In the genomic region with DNA sequence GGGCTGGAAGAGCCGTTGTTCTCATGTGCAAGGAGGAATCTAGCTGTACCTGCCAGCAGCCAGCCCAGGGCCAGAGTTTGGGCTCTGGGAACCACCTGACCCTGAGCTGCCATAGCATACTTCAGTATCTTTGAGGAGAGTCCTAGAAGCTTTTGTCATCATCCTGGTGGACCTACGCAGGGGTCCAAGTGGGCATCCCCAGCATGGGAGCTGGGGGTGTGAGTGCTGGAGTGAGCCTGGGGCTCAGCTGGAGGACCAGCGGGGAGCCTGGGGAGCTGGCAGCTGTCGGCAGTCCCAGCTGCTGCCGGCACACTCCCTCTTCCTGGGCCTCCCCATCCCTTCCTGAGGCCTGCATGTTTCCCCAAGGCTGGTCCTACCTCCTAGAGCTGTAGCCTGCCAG, we compare ENCODE assay signal across 20 cellular contexts. TPM values are rescaled to one million over a fixed set of nuclear protein-coding genes. Genes with fewer than 3 reads are reported as not detected.
DNase-seq lines count a peak whose midpoint lies in the region; ATAC-seq and TF ChIP-seq lines count a peak whose summit lies in the region.
"Had no signal": no experiment of that assay in that cellular context is flagged by ENCODE, and none has a peak within 500 bp of the region (broad histone marks: within the 10 kb centered on the region; RNA-seq: fewer than 3 reads in every experiment).

No MANE protein-coding gene starts in this region.

- no peak overlapping the region for H3K9ac ChIP-seq in neuronal stem cell (ENCODE audit: low read depth, low read length, poor library complexity)

- ATAC-seq in Right ventricle myocardium superior (ENCODE audit: poor library complexity) = peak; percentile 12
- ATAC-seq: HepG2 had no signal

- H3K79me1 ChIP-seq in neuronal stem cell (ENCODE audit: low read depth, low read length) = no peaks in the 10 kb centered on the region

- peak overlapping the region; percentile 8 for H3K23ac ChIP-seq in neuronal stem cell (ENCODE audit: low read depth, low read length, poor library complexity)

- peak overlapping the region; percentile 42 for H2BK5ac ChIP-seq in neuronal stem cell (ENCODE audit: low read length)

- H3K79me2 ChIP-seq in hepatocyte = no peaks in the 10 kb centered on the region

- peak overlapping the region; percentile 76 for H3K18ac ChIP-seq in neuronal stem cell (ENCODE audit: low read length)

- no peak overlapping the region for H3K4me2 ChIP-seq in neuronal stem cell (ENCODE audit: insufficient read depth, low read length, poor library complexity, severe bottlenecking)
- no peak overlapping the region for H3K4me2 ChIP-seq in hepatocyte

- H4K8ac ChIP-seq in neuronal stem cell (ENCODE audit: low read depth, low read length) = no peak overlapping the region

- H4K91ac ChIP-seq in neuronal stem cell (ENCODE audit: low read depth, low read length, poor library complexity) = peak overlapping the region; percentile 16

- peak overlapping the region; percentile 92 for H2AK5ac ChIP-seq in neuronal stem cell (ENCODE audit: low read depth, low read length)

- H2BK120ac ChIP-seq in neuronal stem cell (ENCODE audit: low read depth, low read length) = peak overlapping the region; percentile 5

- no peak for TF ChIP-seq CTCF in hepatocyte (IDR thresholded peaks at IDR 0.05; ENCODE audit: poor library complexity)

- H2BK12ac ChIP-seq in neuronal stem cell (ENCODE audit: low read length) = peak overlapping the region; percentile 43

- WGBS in neuronal stem cell (ENCODE audit: extremely low coverage in 2 of 2, insufficient read length in 2 of 2, insufficient replicate concordance in 1 of 2), 2 donors = no CpG with 5 or more reads among the region's 5 CpGs
- 83% methylated on average over 5 of the region's 5 CpGs for WGBS in hepatocyte (ENCODE audit: low lambda C conversion rate, missing lambda C conversion rate)

- H3K4ac ChIP-seq in neuronal stem cell (ENCODE audit: low read length) = no peak overlapping the region

- H3K27me3 ChIP-seq in MG63 = no peaks in the 10 kb centered on the region
- H3K27me3 ChIP-seq in neuronal stem cell (ENCODE audit: control insufficient read depth in 3 of 3, insufficient read depth in 3 of 3, low read depth in 1 of 3, low read length in 3 of 3) = no peaks in the 10 kb centered on the region
- H3K27me3 ChIP-seq in hepatocyte = no peaks in the 10 kb centered on the region

- peak overlapping the region; percentile 81 for H2BK15ac ChIP-seq in neuronal stem cell (ENCODE audit: low read length)

- intact Hi-C loops in Right ventricle myocardium superior (cut with DNase I) (no loop called here), cardiac septum (cut with DNase I) (no loop called here)

- no peaks in the 10 kb centered on the region for H3K9me2 ChIP-seq in hepatocyte (replicated peaks; ENCODE audit: insufficient read depth)

- no peaks in the 10 kb centered on the region for H4K20me1 ChIP-seq in hepatocyte (ENCODE audit: insufficient read depth, poor library complexity, severe bottlenecking)

- H3K36me3 ChIP-seq in MG63 = no peaks in the 10 kb centered on the region
- no peaks in the 10 kb centered on the region for H3K36me3 ChIP-seq in neuronal stem cell (replicated peaks in 1 of 2; ENCODE audit: control insufficient read depth in 2 of 2, insufficient read depth in 2 of 2, low read length in 2 of 2)
- H3K36me3 ChIP-seq in hepatocyte (replicated peaks; ENCODE audit: insufficient read depth, low read depth) = no peaks in the 10 kb centered on the region

- H3K9me3 ChIP-seq in MG63 = no peaks in the 10 kb centered on the region
- no peaks in the 10 kb centered on the region for H3K9me3 ChIP-seq in neuronal stem cell (replicated peaks in 1 of 2; ENCODE audit: control insufficient read depth in 2 of 2, insufficient read depth in 1 of 2, low read depth in 1 of 2, low read length in 2 of 2)
- no peaks in the 10 kb centered on the region for H3K9me3 ChIP-seq in hepatocyte (ENCODE audit: low read depth)

- no peak overlapping the region for H3K4me3 ChIP-seq in MG63
- no peak overlapping the region for H3K4me3 ChIP-seq in neuronal stem cell (ENCODE audit: low read length in 2 of 2)
- H3K4me3 ChIP-seq in hepatocyte = no peak overlapping the region

- H2AFZ ChIP-seq in neuronal stem cell (ENCODE audit: low read length) = no peak overlapping the region
- no peak overlapping the region for H2AFZ ChIP-seq in hepatocyte

- DNase-seq in Right ventricle myocardium superior = no peak
- no peak for DNase-seq in cardiac septum (ENCODE audit: low spot score)
- DNase-seq in MG63 = peak; percentile 33
- peak; percentile 82 for DNase-seq in NCI-H69 (lab: John Stamatoyannopoulos, UW)
- DNase-seq in neuronal stem cell (ENCODE audit: low spot score) = no peak
- no peak for DNase-seq in cortex of kidney (lab: John Stamatoyannopoulos, UW)
- DNase-seq in hepatocyte (ENCODE audit: low spot score) = no peak
- DNase-seq in hippocampal formation (lab: John Stamatoyannopoulos, UW) = no peak
- DNase-seq: DMS79 treated with DMSO at 0.1 percent for 48 hours, H9, KG1, NCI-H1092 treated with DMSO at 0.1 percent for 48 hours, NCI-H1694 treated with DMSO at 0.1 percent for 48 hours, NCI-H2081 treated with DMSO at 0.1 percent for 48 hours, NCI-H2227 treated with DMSO at 0.1 percent for 48 hours, NCI-H524 treated with DMSO at 0.1 percent for 48 hours, SHP77, SW 1271 had no signal

- H3K4me1 ChIP-seq in neuronal stem cell (ENCODE audit: control insufficient read depth in 2 of 2, insufficient read depth in 1 of 2, low read depth in 1 of 2, low read length in 2 of 2) (peaks cover 0 to 13% of the 10 kb centered on the region in 2 donors), hepatocyte (ENCODE audit: insufficient read depth) (no peaks in the 10 kb centered on the region)

- H3K27ac ChIP-seq in neuronal stem cell (replicated peaks; ENCODE audit: low read length) (no peak overlapping the region), hepatocyte (no peak overlapping the region)
- H3K27ac ChIP-seq: HL-60 had no signal

- H3K14ac ChIP-seq in neuronal stem cell (ENCODE audit: low read length) = no peak overlapping the region

RNA-seq across cellular contexts. Expression of a gene that starts 32.5 kb away (rescaled TPM):
- total RNA-seq in Right ventricle myocardium superior (0.05 TPM), cardiac septum (not detected), hepatocyte (not detected in 2 replicates)
- not detected in 2 replicates for total RNA-seq in MG63 (2014; rRNA removed; shearing (Covaris generic); ENCODE audit: low replicate concordance)
- polyA plus RNA-seq in neuronal stem cell (2013, experiment 1 of 2) = 1.4 TPM
- 1.3 TPM for polyA plus RNA-seq in neuronal stem cell (2013, experiment 2 of 2)
- polyA plus RNA-seq in hepatocyte = 0.21 TPM in 1 of 2 replicates, not detected in the other
- total RNA-seq: HepG2 had no signal
- polyA plus RNA-seq: HepG2 had no signal

Comparison
In these comparisons a context has a peak if more than half of its experiments do, and no peak if none do; other contexts are left out.
1. DNase-seq: peak in MG63 (single experiment) and NCI-H69 (single experiment); none in Right ventricle myocardium superior (single experiment), cardiac septum (single experiment), neuronal stem cell (single experiment), cortex of kidney (single experiment), hepatocyte (single experiment) and hippocampal formation (0 of 2).